14 cellular contexts compared by ENCODE assay signal in genomic region chr16:3825940-3826339, GRCh38.
"Had no signal": no experiment of that assay in that cellular context is flagged by ENCODE, and none has a peak within 500 bp of the region (broad histone marks: within the 10 kb centered on the region; RNA-seq: fewer than 3 reads in every experiment).

No MANE protein-coding gene starts in this region.

- H3K9me3 Mint-ChIP-seq: activated CD4-positive, alpha-beta memory T cell treated with anti-CD3 and anti-CD28 coated beads for 36 hours; activated naive CD8-positive, alpha-beta T cell treated with anti-CD3 and anti-CD28 coated beads, Interleukin-2, amount 10 ng/mL, durations not matched to agents 7 days and 5 days; activated T-helper 2 cell treated with anti-CD3 and anti-CD28 coated beads, Interferon-gamma antibody, Interleukin-2, Interleukin-4, amounts not matched to agents 10 μg/mL and 5 μg/mL and 100 μg/mL, durations not matched to agents 14 hours and 24 hours and 36 hours had no signal

- H3K27me3 Mint-ChIP-seq: activated CD4-positive, alpha-beta memory T cell treated with anti-CD3 and anti-CD28 coated beads for 36 hours; activated CD4-positive, alpha-beta T cell treated with anti-CD3 and anti-CD28 coated beads for 36 hours; activated naive CD8-positive, alpha-beta T cell treated with anti-CD3 and anti-CD28 coated beads, Interleukin-2, amount 10 ng/mL, durations not matched to agents 7 days and 5 days had no signal

- H3K27ac Mint-ChIP-seq: activated CD4-positive, alpha-beta memory T cell treated with anti-CD3 and anti-CD28 coated beads for 36 hours; activated CD4-positive, alpha-beta T cell treated with anti-CD3 and anti-CD28 coated beads for 36 hours; activated naive CD8-positive, alpha-beta T cell treated with anti-CD3 and anti-CD28 coated beads, Interleukin-2, amount 10 ng/mL, durations not matched to agents 7 days and 5 days; activated T-helper 2 cell treated with anti-CD3 and anti-CD28 coated beads, Interferon-gamma antibody, Interleukin-2, Interleukin-4, amounts not matched to agents 10 μg/mL and 5 μg/mL and 100 μg/mL, durations not matched to agents 14 hours and 24 hours and 36 hours had no signal

- H3K4me3 ChIP-seq: lower lobe of right lung had no signal

- H3K27ac ChIP-seq: lower lobe of right lung, WERI-Rb-1 had no signal

- DNase-seq: activated naive CD4-positive, alpha-beta T cell treated with Interleukin-2 at 50 U/mL for 16 hours; activated naive CD8-positive, alpha-beta T cell treated with anti-CD3 and anti-CD28 coated beads, Interleukin-2, amount 10 ng/mL, durations not matched to agents 7 days and 5 days; activated T-cell treated with anti-CD3 and anti-CD28 coated beads, Interleukin-2, amount 50 U/mL, for 1 hour; amygdala; glutamatergic neuron; hippocampal formation; lower lobe of right lung; stimulated activated CD4-positive, alpha-beta T cell treated with anti-CD3 and anti-CD28 coated beads, Interleukin-4, amount 100 ng/mL, for 4 hours; stimulated activated naive CD4-positive, alpha-beta T cell; WERI-Rb-1 had no signal

- ATAC-seq: lower lobe of right lung, sciatic nerve had no signal

- H3K4me3 Mint-ChIP-seq: activated CD4-positive, alpha-beta memory T cell treated with anti-CD3 and anti-CD28 coated beads for 36 hours; activated CD4-positive, alpha-beta T cell treated with anti-CD3 and anti-CD28 coated beads for 36 hours; activated naive CD8-positive, alpha-beta T cell treated with anti-CD3 and anti-CD28 coated beads, Interleukin-2, amount 10 ng/mL, durations not matched to agents 7 days and 5 days had no signal

- H3K9me3 ChIP-seq: lower lobe of right lung had no signal
